In the genomic region with DNA sequence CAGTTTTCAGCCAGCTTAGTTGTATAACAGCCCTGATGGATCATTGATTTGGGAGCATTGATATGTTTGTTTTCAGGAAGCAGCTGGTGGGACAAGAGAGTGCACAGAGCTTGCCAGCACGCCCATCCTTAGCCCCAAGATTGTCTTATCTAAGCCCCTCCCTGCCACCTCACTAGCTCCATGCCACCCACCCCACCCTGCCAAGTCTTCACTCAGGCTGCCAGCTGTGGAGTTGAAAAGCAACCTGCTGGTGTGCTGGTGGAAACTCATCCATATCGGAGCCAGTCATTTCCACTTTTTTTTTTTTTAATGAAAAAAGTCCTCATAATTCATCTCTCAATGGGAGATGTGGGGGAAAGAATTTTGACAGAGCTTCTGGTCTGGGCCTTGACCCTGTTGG, we compare ENCODE assay signal across 33 cellular contexts. TPM values are rescaled to one million over a fixed set of nuclear protein-coding genes. Genes with fewer than 3 reads are reported as not detected.
A peak's percentile ranks its signal among the peaks of the same experiment; 100 is the strongest.
DNase-seq lines count a peak whose midpoint lies in the region; ATAC-seq, FAIRE-seq and TF ChIP-seq lines count a peak whose summit lies in the region.
"Had no signal": no experiment of that assay in that cellular context is flagged by ENCODE, and none has a peak within 500 bp of the region (broad histone marks: within the 10 kb centered on the region; RNA-seq: fewer than 3 reads in every experiment).

No MANE protein-coding gene starts in this region.

- H4K20me1 ChIP-seq in H1 (replicated peaks in 1 of 2; ENCODE audit: control insufficient read depth in 1 of 2, insufficient read depth in 2 of 2, low read length in 2 of 2): peaks cover 0 to 3% of the 10 kb centered on the region in 2 experiments

- H3K79me1 ChIP-seq in H1 (ENCODE audit: low read depth, low read length) (peaks cover 11% of the 10 kb centered on the region), trophoblast cell (ENCODE audit: low read length) (peaks cover 37% of the 10 kb centered on the region)

- H3K27ac ChIP-seq in A673 (ENCODE audit: low read depth, low read length, poor library complexity, severe bottlenecking): peak overlapping the region; percentile 6
- peak overlapping the region; percentile 100 for H3K27ac ChIP-seq in Panc1 (ENCODE audit: low read length)
- H3K27ac ChIP-seq in H1 (ENCODE audit: low read depth, low read length): no peak overlapping the region
- H3K27ac ChIP-seq in trophoblast cell (ENCODE audit: low read depth, low read length): no peak overlapping the region
- H3K27ac ChIP-seq: dorsolateral prefrontal cortex, parathyroid adenoma had no signal

- H4K91ac ChIP-seq in H1 (replicated peaks; ENCODE audit: insufficient read length, low read length) (no peak overlapping the region), trophoblast cell (ENCODE audit: low read depth, low read length) (no peak overlapping the region)

- H2BK120ac ChIP-seq in H1 (replicated peaks; ENCODE audit: low read depth, low read length): no peak overlapping the region
- H2BK120ac ChIP-seq in trophoblast cell (ENCODE audit: insufficient read depth, low read length, poor library complexity): no peak overlapping the region

- no TSS peak for BruUV-seq in A673 (replicated peaks; lab: Mats Ljungman, UMichigan)
- no TSS peak for BruUV-seq in Panc1 (replicated peaks; lab: Mats Ljungman, UMichigan)

- TF ChIP-seq POLR2A in H1 (IDR thresholded peaks at IDR 0.05; ENCODE audit: control extremely low read depth in 1 of 2, low read depth in 2 of 2, low read length in 2 of 2): no peak

- no peak overlapping the region for H4K8ac ChIP-seq in H1 (ENCODE audit: extremely low read depth, insufficient read depth, low read length)
- H4K8ac ChIP-seq in trophoblast cell (ENCODE audit: low read depth, low read length): no peak overlapping the region

- no peak overlapping the region for H3K56ac ChIP-seq in H1 (replicated peaks; ENCODE audit: insufficient read length, low read depth, low read length)

- H2BK20ac ChIP-seq in H1 (ENCODE audit: low read length): no peak overlapping the region

- no peak overlapping the region for H3K9ac ChIP-seq in H1 (replicated peaks in 1 of 4; ENCODE audit: extremely low read depth in 1 of 4, low read depth in 3 of 4, low read length in 3 of 4)
- no peak overlapping the region for H3K9ac ChIP-seq in trophoblast cell (ENCODE audit: low read length)
- H3K9ac ChIP-seq: parathyroid adenoma had no signal

- H3K4me1 ChIP-seq in A673 (ENCODE audit: insufficient read depth, low read length, poor library complexity, severe bottlenecking) (peaks cover 98% of the 10 kb centered on the region), Panc1 (ENCODE audit: control insufficient read depth, insufficient read depth, low read length) (peaks cover 100% of the 10 kb centered on the region), H1 (replicated peaks in 1 of 4; ENCODE audit: control insufficient read depth in 3 of 4, insufficient read depth in 4 of 4, low read length in 3 of 4) (peaks cover 20 to 46% (median 37%) of the 10 kb centered on the region in 4 experiments), trophoblast cell (ENCODE audit: control insufficient read depth in 1 of 2, insufficient read depth in 2 of 2, low read length in 2 of 2) (peaks cover 47 to 59% of the 10 kb centered on the region in 2 experiments)
- H3K4me1 ChIP-seq: parathyroid adenoma had no signal

- H2AFZ ChIP-seq in H1 (ENCODE audit: low read length) (no peak overlapping the region), trophoblast cell (ENCODE audit: insufficient read depth, low read length, poor library complexity) (no peak overlapping the region)
- H2AFZ ChIP-seq: parathyroid adenoma had no signal

- CTCF ChIA-PET in A673 (lab: Charles Lee) (interaction anchor here (0.6 kb wide), 1 partner anchor 50 kb away, joined by 3 read pairs; no protein-coding TSS in a partner anchor), Panc1 (lab: Charles Lee) (no interaction called here), H1 (lab: Charles Lee; ENCODE audit: partially characterized antibody) (interaction anchor here (1.2 to 53.4 kb wide), 6 partner anchors 5 to 104 kb away, joined by 3 to 2918 read pairs (median 811); partner anchors contain the start of gene KIRREL1)

- ATAC-seq in Panc1: no peak
- ATAC-seq in GM21737 (IDR thresholded peaks at IDR 0.05; ENCODE audit: unreplicated experiment): no peak
- ATAC-seq in stimulated activated effector memory CD8-positive, alpha-beta T cell treated with anti-CD3 and anti-CD28 coated beads, Interleukin-12 subunit alpha, Interleukin-12 subunit beta, amount 100 ng/mL, for 72 hours: no peak
- ATAC-seq: A549; activated CD8-positive, alpha-beta T cell treated with anti-CD3 and anti-CD28 coated beads for 36 hours; activated naive CD4-positive, alpha-beta T cell treated with anti-CD3 and anti-CD28 coated beads, Interleukin-2, amount 50 U/mL, for 72 hours; left lobe of liver; naive thymus-derived CD8-positive, alpha-beta T cell; right cardiac atrium had no signal

- no peak overlapping the region for H3K27ac Mint-ChIP-seq in activated T-helper 2 cell treated with anti-CD3 and anti-CD28 coated beads, Interferon-gamma antibody, Interleukin-2, Interleukin-4, amounts not matched to agents 10 μg/mL and 5 μg/mL and 100 μg/mL, durations not matched to agents 14 hours and 24 hours and 36 hours
- no peak overlapping the region for H3K27ac Mint-ChIP-seq in progenitor cell of endocrine pancreas
- no peak overlapping the region for H3K27ac Mint-ChIP-seq in stimulated activated effector memory CD8-positive, alpha-beta T cell treated with anti-CD3 and anti-CD28 coated beads, Interleukin-12 subunit alpha, Interleukin-12 subunit beta, amount 100 ng/mL, for 72 hours
- H3K27ac Mint-ChIP-seq: activated CD8-positive, alpha-beta T cell treated with anti-CD3 and anti-CD28 coated beads for 36 hours; activated naive CD4-positive, alpha-beta T cell treated with anti-CD3 and anti-CD28 coated beads, Interleukin-2, amount 50 U/mL, for 72 hours; CD4-positive, alpha-beta memory T cell; immature natural killer cell; naive thymus-derived CD8-positive, alpha-beta T cell had no signal

- H3K23me2 ChIP-seq in H1 (ENCODE audit: low read depth, low read length): peaks cover 2% of the 10 kb centered on the region; the same call in 1 of the 2 replicates

- 78% methylated on average over 2 of the region's 2 CpGs; no CpG with 5 or more reads in 1 of the 2 experiments for WGBS in H1 (ENCODE audit: extremely low coverage in 1 of 2, insufficient coverage in 1 of 2, insufficient read length in 1 of 2, insufficient replicate concordance in 2 of 2, low coverage in 1 of 2, low lambda C conversion rate in 2 of 2, missing lambda C conversion rate in 1 of 2), 2 experiments
- WGBS in trophoblast cell (ENCODE audit: extremely low coverage, insufficient coverage, insufficient read length): no CpG with 5 or more reads among the region's 2 CpGs

- H2BK5ac ChIP-seq in H1 (ENCODE audit: low read depth, low read length) (no peak overlapping the region), trophoblast cell (ENCODE audit: low read depth, low read length, poor library complexity) (no peak overlapping the region)

- no peaks in the 10 kb centered on the region for H3K4me1 Mint-ChIP-seq in activated T-helper 2 cell treated with anti-CD3 and anti-CD28 coated beads, Interferon-gamma antibody, Interleukin-2, Interleukin-4, amounts not matched to agents 10 μg/mL and 5 μg/mL and 100 μg/mL, durations not matched to agents 14 hours and 24 hours and 36 hours (ENCODE audit: low read depth)
- H3K4me1 Mint-ChIP-seq in progenitor cell of endocrine pancreas (ENCODE audit: low read depth): peaks cover 78% of the 10 kb centered on the region
- H3K4me1 Mint-ChIP-seq in stimulated activated effector memory CD8-positive, alpha-beta T cell treated with anti-CD3 and anti-CD28 coated beads, Interleukin-12 subunit alpha, Interleukin-12 subunit beta, amount 100 ng/mL, for 72 hours: no peaks in the 10 kb centered on the region
- H3K4me1 Mint-ChIP-seq: CD4-positive, alpha-beta memory T cell; central memory CD8-positive, alpha-beta T cell; immature natural killer cell had no signal

- TF ChIP-seq RAD21 in H1 (IDR thresholded peaks at IDR 0.05 in 1 of 2, conservative IDR thresholded peaks at IDR 0.05 in 1 of 2; ENCODE audit: low read depth in 2 of 2, low read length in 2 of 2): no peak

- intact Hi-C loops in A673 (cut with micrococcal nuclease; ENCODE audit: unreplicated experiment): no loop called here
- intact Hi-C loops in Panc1 (cut with micrococcal nuclease; ENCODE audit: unreplicated experiment): no loop called here
- intact Hi-C loops in activated T-helper 2 cell treated with anti-CD3 and anti-CD28 coated beads, Interferon-gamma antibody, Interleukin-2, Interleukin-4, amounts not matched to agents 10 μg/mL and 5 μg/mL and 100 μg/mL, durations not matched to agents 14 hours and 24 hours and 36 hours (cut with micrococcal nuclease): no loop called here

- H2BK12ac ChIP-seq in H1 (ENCODE audit: low read depth, low read length) (no peak overlapping the region), trophoblast cell (ENCODE audit: low read length) (no peak overlapping the region)

- H3K27me3 ChIP-seq in A673 (replicated peaks; ENCODE audit: insufficient read depth, low read depth, low read length, poor library complexity) (no peaks in the 10 kb centered on the region), Panc1 (ENCODE audit: control insufficient read depth, insufficient read depth, low read length) (no peaks in the 10 kb centered on the region), H1 (replicated peaks in 1 of 4; ENCODE audit: control insufficient read depth in 3 of 4, extremely low read depth in 1 of 4, insufficient read depth in 3 of 4, low read length in 3 of 4) (no peaks in the 10 kb centered on the region; a peak in 1 of 7 replicates), trophoblast cell (ENCODE audit: insufficient read depth, low read length) (no peaks in the 10 kb centered on the region)

- in situ Hi-C loops in Panc1 (cut with HindIII; ENCODE audit: low pct_unique_long_range_greater_than_20kb, low sequenced_read_pairs): no loop called here

- H3K79me2 ChIP-seq in H1 (ENCODE audit: control insufficient read depth in 1 of 2, insufficient read depth in 2 of 2, low read length in 2 of 2) (peaks cover 0 to 92% of the 10 kb centered on the region in 2 experiments; a peak in 2 of 4 replicates), trophoblast cell (ENCODE audit: control insufficient read depth, insufficient read depth, low read length, poor library complexity) (peaks cover 18% of the 10 kb centered on the region)
- H3K79me2 ChIP-seq: parathyroid adenoma had no signal

- no peak for DNase-seq in A673 (ENCODE audit: low spot score)
- DNase-seq in Panc1 (ENCODE audit: low read depth, low spot score): no peak
- DNase-seq in H1 (ENCODE audit: low read depth in 1 of 2, low spot score in 2 of 2): no peak
- DNase-seq in trophoblast cell: no peak
- no peak for DNase-seq in activated T-helper 2 cell treated with anti-CD3 and anti-CD28 coated beads, Interferon-gamma antibody, Interleukin-2, Interleukin-4, amounts not matched to agents 10 μg/mL and 5 μg/mL and 100 μg/mL, durations not matched to agents 14 hours and 24 hours and 36 hours (ENCODE audit: low spot score)
- no peak for DNase-seq in progenitor cell of endocrine pancreas (ENCODE audit: low spot score, unreplicated experiment)
- DNase-seq in stimulated activated effector memory CD8-positive, alpha-beta T cell treated with anti-CD3 and anti-CD28 coated beads, Interleukin-12 subunit alpha, Interleukin-12 subunit beta, amount 100 ng/mL, for 72 hours (ENCODE audit: low spot score in 2 of 2): no peak
- DNase-seq: activated CD4-positive, CD25-positive, alpha-beta regulatory T cell treated with anti-CD3 and anti-CD28 coated beads, Interleukin-2, amount 50 U/mL, for 72 hours; activated CD8-positive, alpha-beta T cell treated with anti-CD3 and anti-CD28 coated beads for 36 hours; anterior cingulate cortex; CD4-positive, alpha-beta memory T cell; dorsolateral prefrontal cortex; GF-D8; hypothalamus; immature natural killer cell; naive thymus-derived CD8-positive, alpha-beta T cell; NCI-H1105 treated with DMSO at 0.1 percent for 48 hours; NCI-H2029 treated with DMSO at 0.1 percent for 48 hours; NCI-H2227 treated with DMSO at 0.1 percent for 48 hours; NCI-H748 treated with DMSO at 0.1 percent for 48 hours; right cardiac atrium; stimulated activated CD4-positive, alpha-beta T cell treated with anti-CD3 and anti-CD28 coated beads, Interleukin-2, amount 100 ng/mL, for 48 hours had no signal

- H3K9me3 ChIP-seq in A673 (ENCODE audit: low read depth, low read length, poor library complexity, severe bottlenecking) (no peaks in the 10 kb centered on the region), Panc1 (ENCODE audit: control insufficient read depth, insufficient read depth, low read depth, low read length) (no peaks in the 10 kb centered on the region), H1 (ENCODE audit: insufficient read depth in 2 of 2, low read depth in 1 of 2, low read length in 1 of 2) (no peaks in the 10 kb centered on the region), trophoblast cell (ENCODE audit: insufficient read depth, low read depth, low read length) (no peaks in the 10 kb centered on the region)
- H3K9me3 ChIP-seq: A549, HAP-1 had no signal

- FAIRE-seq in H1 (lab: Jason Lieb, UNC): no peak
- FAIRE-seq: A549, GM19239, TTC549, urothelium cell line had no signal

- H3K4me3 ChIP-seq in A673 (ENCODE audit: low read depth, low read length, poor library complexity, severe bottlenecking) (no peak overlapping the region), Panc1 (ENCODE audit: low read depth in 2 of 2, low read length in 2 of 2) (no peak overlapping the region), H1 (ENCODE audit: extremely low read depth in 1 of 4, insufficient read depth in 2 of 4, low read depth in 3 of 4, low read length in 4 of 4) (no peak overlapping the region), trophoblast cell (ENCODE audit: low read depth, low read length) (no peak overlapping the region)
- H3K4me3 ChIP-seq: A549, dorsolateral prefrontal cortex, HAP-1 had no signal

- TF ChIP-seq CTCF in A673 (conservative IDR thresholded peaks at IDR 0.05; ENCODE audit: low read depth, low read length) (no peak), Panc1 (IDR thresholded peaks at IDR 0.05) (no peak), H1 (IDR thresholded peaks at IDR 0.05; ENCODE audit: control extremely low read depth in 1 of 3, insufficient read depth in 1 of 3, low read depth in 1 of 3, low read length in 3 of 3) (no peak), progenitor cell of endocrine pancreas (IDR thresholded peaks at IDR 0.05; ENCODE audit: unreplicated experiment) (no peak)

- no peak overlapping the region for H4K12ac ChIP-seq in trophoblast cell (ENCODE audit: low read depth, low read length)

- no peak overlapping the region for H2AK5ac ChIP-seq in H1 (ENCODE audit: low read depth, low read length)
- H2AK5ac ChIP-seq in trophoblast cell (ENCODE audit: low read length): no peak overlapping the region

- POLR2A ChIA-PET in A673 (lab: Charles Lee; ENCODE audit: low non-redundant PET): no interaction called here
- POLR2A ChIA-PET in Panc1 (lab: Charles Lee): no interaction called here
- POLR2A ChIA-PET in H1 (lab: Charles Lee; ENCODE audit: partially characterized antibody): interaction anchor here (1.1 to 12.0 kb wide), 4 partner anchors 9 to 21 kb away, joined by 3 to 94 read pairs (median 4); partner anchors contain the start of gene KIRREL1

- no peaks in the 10 kb centered on the region for H3K27me3 Mint-ChIP-seq in activated T-helper 2 cell treated with anti-CD3 and anti-CD28 coated beads, Interferon-gamma antibody, Interleukin-2, Interleukin-4, amounts not matched to agents 10 μg/mL and 5 μg/mL and 100 μg/mL, durations not matched to agents 14 hours and 24 hours and 36 hours (ENCODE audit: low read depth)
- H3K27me3 Mint-ChIP-seq in progenitor cell of endocrine pancreas: no peaks in the 10 kb centered on the region

- H3K18ac ChIP-seq in H1 (ENCODE audit: extremely low read depth, low read length): peak overlapping the region; percentile 2; the same call in 1 of the 2 replicates
- H3K18ac ChIP-seq in trophoblast cell (ENCODE audit: low read length): no peak overlapping the region

- no peak overlapping the region for H3K4ac ChIP-seq in H1 (replicated peaks; ENCODE audit: insufficient read length, low read depth, low read length)
- H3K4ac ChIP-seq in trophoblast cell (ENCODE audit: low read depth, low read length): peak overlapping the region; percentile 17

- H3K36me3 ChIP-seq in A673 (ENCODE audit: insufficient read depth, low read length, poor library complexity, severe bottlenecking): peaks cover 10% of the 10 kb centered on the region
- H3K36me3 ChIP-seq in Panc1 (ENCODE audit: control insufficient read depth, insufficient read depth, low read length): peaks cover 4% of the 10 kb centered on the region; the same call in 1 of the 2 replicates
- 0 out of 8 replicates have a peak, but pooled peaks cover 0 to 2% (median 0%) of the 10 kb centered on the region in 4 experiments for H3K36me3 ChIP-seq in H1 (ENCODE audit: control insufficient read depth in 2 of 4, insufficient read depth in 4 of 4, low read length in 3 of 4)
- peaks cover 0 to 10% of the 10 kb centered on the region in 2 experiments for H3K36me3 ChIP-seq in trophoblast cell (ENCODE audit: control insufficient read depth in 1 of 2, insufficient read depth in 2 of 2, low read length in 2 of 2)

- H3K4me2 ChIP-seq in H1 (ENCODE audit: insufficient read depth in 1 of 2, low read depth in 2 of 2, low read length in 2 of 2) (no peak overlapping the region), trophoblast cell (ENCODE audit: low read length) (no peak overlapping the region)
- H3K4me2 ChIP-seq: A549 had no signal

- H3K23ac ChIP-seq in H1 (ENCODE audit: insufficient read length) (no peak overlapping the region), trophoblast cell (ENCODE audit: low read length) (no peak overlapping the region)

- 0 out of 2 replicates have a peak overlapping the region, but pooled peaks have one; percentile 49 for H2BK15ac ChIP-seq in H1 (ENCODE audit: low read length)

- H4K5ac ChIP-seq in H1 (ENCODE audit: insufficient read length, low read depth, low read length): no peak overlapping the region

- no peaks in the 10 kb centered on the region for H3K9me3 Mint-ChIP-seq in activated T-helper 2 cell treated with anti-CD3 and anti-CD28 coated beads, Interferon-gamma antibody, Interleukin-2, Interleukin-4, amounts not matched to agents 10 μg/mL and 5 μg/mL and 100 μg/mL, durations not matched to agents 14 hours and 24 hours and 36 hours
- H3K9me3 Mint-ChIP-seq in progenitor cell of endocrine pancreas (ENCODE audit: low read depth): no peaks in the 10 kb centered on the region
- H3K9me3 Mint-ChIP-seq in stimulated activated effector memory CD8-positive, alpha-beta T cell treated with anti-CD3 and anti-CD28 coated beads, Interleukin-12 subunit alpha, Interleukin-12 subunit beta, amount 100 ng/mL, for 72 hours: no peaks in the 10 kb centered on the region
- H3K9me3 Mint-ChIP-seq: activated CD8-positive, alpha-beta T cell treated with anti-CD3 and anti-CD28 coated beads for 36 hours; activated naive CD4-positive, alpha-beta T cell treated with anti-CD3 and anti-CD28 coated beads, Interleukin-2, amount 50 U/mL, for 72 hours; CD4-positive, alpha-beta memory T cell; central memory CD8-positive, alpha-beta T cell; immature natural killer cell; naive thymus-derived CD8-positive, alpha-beta T cell had no signal

- H3K14ac ChIP-seq in H1 (ENCODE audit: insufficient read length) (no peak overlapping the region), trophoblast cell (ENCODE audit: low read length) (no peak overlapping the region)

- H3K4me3 Mint-ChIP-seq in activated T-helper 2 cell treated with anti-CD3 and anti-CD28 coated beads, Interferon-gamma antibody, Interleukin-2, Interleukin-4, amounts not matched to agents 10 μg/mL and 5 μg/mL and 100 μg/mL, durations not matched to agents 14 hours and 24 hours and 36 hours (ENCODE audit: low read depth): no peak overlapping the region
- no peak overlapping the region for H3K4me3 Mint-ChIP-seq in progenitor cell of endocrine pancreas (ENCODE audit: low read depth)
- no peak overlapping the region for H3K4me3 Mint-ChIP-seq in stimulated activated effector memory CD8-positive, alpha-beta T cell treated with anti-CD3 and anti-CD28 coated beads, Interleukin-12 subunit alpha, Interleukin-12 subunit beta, amount 100 ng/mL, for 72 hours
- H3K4me3 Mint-ChIP-seq: activated CD8-positive, alpha-beta T cell treated with anti-CD3 and anti-CD28 coated beads for 36 hours; CD4-positive, alpha-beta memory T cell; central memory CD8-positive, alpha-beta T cell; immature natural killer cell; naive thymus-derived CD8-positive, alpha-beta T cell had no signal

- TF ChIP-seq EP300 in H1 (IDR thresholded peaks at IDR 0.05; ENCODE audit: borderline replicate concordance in 1 of 2, low read depth in 2 of 2, low read length in 2 of 2): no peak

- no peaks in the 10 kb centered on the region for H3K36me3 Mint-ChIP-seq in activated T-helper 2 cell treated with anti-CD3 and anti-CD28 coated beads, Interferon-gamma antibody, Interleukin-2, Interleukin-4, amounts not matched to agents 10 μg/mL and 5 μg/mL and 100 μg/mL, durations not matched to agents 14 hours and 24 hours and 36 hours (ENCODE audit: low read depth)
- peaks cover 2% of the 10 kb centered on the region for H3K36me3 Mint-ChIP-seq in progenitor cell of endocrine pancreas (ENCODE audit: insufficient read depth)
- no peaks in the 10 kb centered on the region for H3K36me3 Mint-ChIP-seq in stimulated activated effector memory CD8-positive, alpha-beta T cell treated with anti-CD3 and anti-CD28 coated beads, Interleukin-12 subunit alpha, Interleukin-12 subunit beta, amount 100 ng/mL, for 72 hours
- H3K36me3 Mint-ChIP-seq: activated naive CD4-positive, alpha-beta T cell treated with anti-CD3 and anti-CD28 coated beads, Interleukin-2, amount 50 U/mL, for 72 hours; CD4-positive, alpha-beta memory T cell; naive thymus-derived CD8-positive, alpha-beta T cell had no signal

RNA-seq across cellular contexts. Expression of gene KIRREL1, which starts 11.8 kb away (rescaled TPM):
- 187 and 211 TPM in 2 replicates for total RNA-seq in A673 (2021)
- 145 TPM for total RNA-seq in Panc1 (2021; ENCODE audit: unreplicated experiment)
- 95.3 TPM for polyA plus RNA-seq in Panc1 (2012; ENCODE audit: insufficient read length)
- 39.0 and 41.8 TPM in 2 replicates for total RNA-seq in H1 (2021; fragmentation: NEBNext Ultra II Directional; extraction: Animal tissue kit (Norgen Biotek cat#: 25700))
- 14.2 and 22.9 TPM in 2 replicates for polyA plus RNA-seq in H1 (2011; rRNA removed)
- polyA plus RNA-seq in H1 (2011; cell fraction: cytosol; rRNA removed): 12.9 TPM
- 36.8 TPM for polyA plus RNA-seq in H1 (2011; cell fraction: nucleus; rRNA removed)
- 19.9 to 26.0 TPM (median 24.2 TPM) in 4 replicates for polyA plus RNA-seq in H1 (2012, experiment 1 of 2)
- polyA plus RNA-seq in H1 (2012, experiment 2 of 2): 13.6 TPM
- 25.7 TPM for polyA plus RNA-seq in H1 (2013, experiment 1 of 2)
- 28.4 TPM for polyA plus RNA-seq in H1 (2013, experiment 2 of 2)
- 27.1 and 34.3 TPM in 2 replicates for polyA minus RNA-seq in H1 (2011; rRNA and poly(A)+ RNA removed)
- 19.2 TPM for polyA minus RNA-seq in H1 (2011; cell fraction: cytosol; rRNA and poly(A)+ RNA removed)
- polyA minus RNA-seq in H1 (2011; cell fraction: nucleus; rRNA and poly(A)+ RNA removed): 21.7 TPM
- polyA plus RNA-seq in trophoblast cell (2013): 42.1 and 42.5 TPM in 2 replicates
- total RNA-seq in activated T-helper 2 cell treated with anti-CD3 and anti-CD28 coated beads, Interferon-gamma antibody, Interleukin-2, Interleukin-4, amounts not matched to agents 10 μg/mL and 5 μg/mL and 100 μg/mL, durations not matched to agents 14 hours and 24 hours and 36 hours: not detected in 2 replicates
- 43.8 and 46.3 TPM in 2 replicates for total RNA-seq in progenitor cell of endocrine pancreas
- total RNA-seq: CD4-positive, alpha-beta memory T cell; naive thymus-derived CD8-positive, alpha-beta T cell; T-helper 1 cell treated with Interleukin-12 subunit alpha and Interleukin-12 subunit beta and Interleukin-4 antibody, amounts not matched to agents 30 ng/mL and 1 ng/mL, for 36 hours had no signal
- polyA plus RNA-seq: CD4-positive, alpha-beta memory T cell; immature natural killer cell; naive thymus-derived CD8-positive, alpha-beta T cell had no signal

Comparison
In these comparisons a context has a peak if more than half of its experiments do, and no peak if none do; other contexts are left out.
1. H3K27ac ChIP-seq: peak in A673 (single experiment) and Panc1 (single experiment); none in H1 (single experiment) and trophoblast cell (single experiment).
2. RNA of gene KIRREL1, which starts 11.8 kb away (total RNA-seq): 187 to 211 TPM in A673, 145 TPM in Panc1 (single experiment), 43.8 to 46.3 TPM in progenitor cell of endocrine pancreas and 39.0 to 41.8 TPM in H1; not detected in activated T-helper 2 cell treated with anti-CD3 and anti-CD28 coated beads, Interferon-gamma antibody, Interleukin-2, Interleukin-4, amounts not matched to agents 10 μg/mL and 5 μg/mL and 100 μg/mL, durations not matched to agents 14 hours and 24 hours and 36 hours; every median in the first group is over 10 times any median in the second.